In the genomic region with DNA sequence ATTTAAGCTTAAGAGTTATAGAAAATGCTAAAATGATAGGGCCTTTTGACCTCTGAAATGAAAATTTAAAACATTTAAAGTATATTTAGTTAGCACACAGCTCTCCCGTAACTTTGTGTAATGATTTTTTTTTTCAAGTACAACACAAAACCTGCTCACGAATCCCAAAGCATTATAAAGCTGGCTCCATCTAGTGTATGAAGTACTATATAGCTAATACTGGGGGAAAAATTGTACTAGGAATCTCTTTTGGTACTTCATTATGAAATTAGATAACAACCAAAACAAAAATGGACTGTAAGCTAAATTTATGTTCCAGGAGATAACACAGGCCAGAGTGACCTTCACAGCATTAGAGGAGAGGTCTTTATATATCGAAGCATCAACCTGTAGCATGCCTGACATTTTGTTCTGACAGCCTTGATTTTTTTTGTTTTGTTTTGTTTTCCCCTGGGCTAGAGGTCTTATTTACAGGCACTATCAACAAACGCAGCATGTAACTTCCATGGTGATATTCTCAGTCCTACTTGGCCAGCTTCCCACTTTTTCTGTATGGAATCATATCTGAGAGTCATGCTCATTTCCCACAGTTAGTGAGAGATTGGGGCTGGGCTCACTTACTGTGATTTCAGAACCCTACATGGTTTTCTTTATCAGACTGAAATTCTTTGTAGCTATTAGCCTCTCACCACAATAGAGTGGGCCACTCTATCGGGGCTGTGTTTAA, we compare ENCODE assay signal across 8 cellular contexts.
DNase-seq lines count a peak whose midpoint lies in the region; TF ChIP-seq lines count a peak whose summit lies in the region.

No MANE protein-coding gene starts in this region.

- H3K27me3 Mint-ChIP-seq in T-helper 2 cell treated with Interferon-gamma antibody and Interleukin-4, amounts not matched to agents 5 μg/mL and 100 μg/mL, for 36 hours (ENCODE audit: low read depth): no peaks in the 10 kb centered on the region
- H3K27me3 Mint-ChIP-seq in activated T-helper 2 cell treated with anti-CD3 and anti-CD28 coated beads, Interferon-gamma antibody, Interleukin-2, Interleukin-4, amounts not matched to agents 10 μg/mL and 5 μg/mL and 100 μg/mL, durations not matched to agents 14 hours and 24 hours and 36 hours (ENCODE audit: low read depth): no peaks in the 10 kb centered on the region

- H3K27ac Mint-ChIP-seq in T-helper 2 cell treated with Interferon-gamma antibody and Interleukin-4, amounts not matched to agents 5 μg/mL and 100 μg/mL, for 36 hours: no peak overlapping the region
- no peak overlapping the region for H3K27ac Mint-ChIP-seq in activated T-helper 2 cell treated with anti-CD3 and anti-CD28 coated beads, Interferon-gamma antibody, Interleukin-2, Interleukin-4, amounts not matched to agents 10 μg/mL and 5 μg/mL and 100 μg/mL, durations not matched to agents 14 hours and 24 hours and 36 hours

- no peaks in the 10 kb centered on the region for H3K9me2 ChIP-seq in OCI-LY1 (ENCODE audit: low read depth, low read length)

- H3K36me3 Mint-ChIP-seq in T-helper 2 cell treated with Interferon-gamma antibody and Interleukin-4, amounts not matched to agents 5 μg/mL and 100 μg/mL, for 36 hours (ENCODE audit: low read depth): no peaks in the 10 kb centered on the region
- no peaks in the 10 kb centered on the region for H3K36me3 Mint-ChIP-seq in activated T-helper 2 cell treated with anti-CD3 and anti-CD28 coated beads, Interferon-gamma antibody, Interleukin-2, Interleukin-4, amounts not matched to agents 10 μg/mL and 5 μg/mL and 100 μg/mL, durations not matched to agents 14 hours and 24 hours and 36 hours (ENCODE audit: low read depth)

- DNase-seq in COR-L47 (lab: John Stamatoyannopoulos, UW) (peak; percentile 49), epidermal melanocyte (ENCODE audit: insufficient read length, low spot score) (peak; percentile 35), myocyte (ENCODE audit: low read depth) (peak; percentile 34), DMS153 treated with DMSO at 0.1 percent for 48 hours (lab: John Stamatoyannopoulos, UW; ENCODE audit: unreplicated experiment) (no peak), NCI-H128 (lab: John Stamatoyannopoulos, UW; ENCODE audit: unreplicated experiment) (no peak)
- DNase-seq in T-helper 2 cell treated with Interferon-gamma antibody and Interleukin-4, amounts not matched to agents 5 μg/mL and 100 μg/mL, for 36 hours (ENCODE audit: low spot score): no peak
- no peak for DNase-seq in activated T-helper 2 cell treated with anti-CD3 and anti-CD28 coated beads, Interferon-gamma antibody, Interleukin-2, Interleukin-4, amounts not matched to agents 10 μg/mL and 5 μg/mL and 100 μg/mL, durations not matched to agents 14 hours and 24 hours and 36 hours (ENCODE audit: low spot score)

- H3K4me1 ChIP-seq in OCI-LY1 (ENCODE audit: insufficient read depth, low read length, severe bottlenecking): no peaks in the 10 kb centered on the region

- H2AFZ ChIP-seq in OCI-LY1 (ENCODE audit: low read length): no peak overlapping the region

- H3K79me2 ChIP-seq in OCI-LY1 (ENCODE audit: insufficient read depth, low read length): no peaks in the 10 kb centered on the region

- H3K4me3 Mint-ChIP-seq in T-helper 2 cell treated with Interferon-gamma antibody and Interleukin-4, amounts not matched to agents 5 μg/mL and 100 μg/mL, for 36 hours: no peak overlapping the region
- no peak overlapping the region for H3K4me3 Mint-ChIP-seq in activated T-helper 2 cell treated with anti-CD3 and anti-CD28 coated beads, Interferon-gamma antibody, Interleukin-2, Interleukin-4, amounts not matched to agents 10 μg/mL and 5 μg/mL and 100 μg/mL, durations not matched to agents 14 hours and 24 hours and 36 hours (ENCODE audit: low read depth)

- no peaks in the 10 kb centered on the region for H4K20me1 ChIP-seq in OCI-LY1 (ENCODE audit: insufficient read depth, low read length)

- no peak overlapping the region for H3K4me2 ChIP-seq in OCI-LY1 (ENCODE audit: low read length)

- no peak overlapping the region for H3K4me3 ChIP-seq in OCI-LY1 (ENCODE audit: low read depth, low read length, poor library complexity, severe bottlenecking)

- no peaks in the 10 kb centered on the region for H3F3A ChIP-seq in OCI-LY1 (ENCODE audit: insufficient read depth, low read length)

- no peak overlapping the region for H3K9ac ChIP-seq in OCI-LY1 (ENCODE audit: low read length)

- H3K9me3 ChIP-seq in OCI-LY1 (ENCODE audit: low read length): no peaks in the 10 kb centered on the region

- peak; percentile 14; the same call in 1 of the 2 replicates for TF ChIP-seq CTCF in OCI-LY1 (IDR thresholded peaks at IDR 0.05; ENCODE audit: low read length)

- no peak overlapping the region for H3K27ac ChIP-seq in OCI-LY1 (ENCODE audit: low read depth, low read length, poor library complexity, severe bottlenecking)

- no peaks in the 10 kb centered on the region for H3K4me1 Mint-ChIP-seq in T-helper 2 cell treated with Interferon-gamma antibody and Interleukin-4, amounts not matched to agents 5 μg/mL and 100 μg/mL, for 36 hours (ENCODE audit: low read depth)
- H3K4me1 Mint-ChIP-seq in activated T-helper 2 cell treated with anti-CD3 and anti-CD28 coated beads, Interferon-gamma antibody, Interleukin-2, Interleukin-4, amounts not matched to agents 10 μg/mL and 5 μg/mL and 100 μg/mL, durations not matched to agents 14 hours and 24 hours and 36 hours (ENCODE audit: low read depth): no peaks in the 10 kb centered on the region

- no peaks in the 10 kb centered on the region for H3K27me3 ChIP-seq in OCI-LY1 (ENCODE audit: insufficient read depth, low read length)

- intact Hi-C loops in activated T-helper 2 cell treated with anti-CD3 and anti-CD28 coated beads, Interferon-gamma antibody, Interleukin-2, Interleukin-4, amounts not matched to agents 10 μg/mL and 5 μg/mL and 100 μg/mL, durations not matched to agents 14 hours and 24 hours and 36 hours (cut with micrococcal nuclease): no loop called here

- no peaks in the 10 kb centered on the region for H3K9me3 Mint-ChIP-seq in T-helper 2 cell treated with Interferon-gamma antibody and Interleukin-4, amounts not matched to agents 5 μg/mL and 100 μg/mL, for 36 hours
- no peaks in the 10 kb centered on the region for H3K9me3 Mint-ChIP-seq in activated T-helper 2 cell treated with anti-CD3 and anti-CD28 coated beads, Interferon-gamma antibody, Interleukin-2, Interleukin-4, amounts not matched to agents 10 μg/mL and 5 μg/mL and 100 μg/mL, durations not matched to agents 14 hours and 24 hours and 36 hours

- no peaks in the 10 kb centered on the region for H3K36me3 ChIP-seq in OCI-LY1 (ENCODE audit: insufficient read depth, low read length)

Comparison
In these comparisons a context has a peak if more than half of its experiments do, and no peak if none do; other contexts are left out.
1. DNase-seq: peak in COR-L47 (single experiment), epidermal melanocyte (single experiment) and myocyte (single experiment); none in DMS153 treated with DMSO at 0.1 percent for 48 hours (single experiment), NCI-H128 (single experiment), T-helper 2 cell treated with Interferon-gamma antibody and Interleukin-4, amounts not matched to agents 5 μg/mL and 100 μg/mL, for 36 hours (single experiment) and activated T-helper 2 cell treated with anti-CD3 and anti-CD28 coated beads, Interferon-gamma antibody, Interleukin-2, Interleukin-4, amounts not matched to agents 10 μg/mL and 5 μg/mL and 100 μg/mL, durations not matched to agents 14 hours and 24 hours and 36 hours (single experiment).